14 cellular contexts compared by ENCODE assay signal in genomic region chr7:15007507-15007906, GRCh38.
DNase-seq lines count a peak whose midpoint lies in the region; ATAC-seq and TF ChIP-seq lines count a peak whose summit lies in the region.
"Had no signal": no experiment of that assay in that cellular context is flagged by ENCODE, and none has a peak within 500 bp of the region (broad histone marks: within the 10 kb centered on the region; RNA-seq: fewer than 3 reads in every experiment).

No MANE protein-coding gene starts in this region.

- DNase-seq in NCI-H748 (lab: John Stamatoyannopoulos, UW; ENCODE audit: unreplicated experiment) (peak; percentile 43), NCI-H748 treated with DMSO at 0.1 percent for 48 hours (lab: John Stamatoyannopoulos, UW) (no peak), NCI-H69 (lab: John Stamatoyannopoulos, UW) (peak; percentile 66), epithelial cell of esophagus (ENCODE audit: low read depth) (peak; percentile 46), type B pancreatic cell (ENCODE audit: extremely low spot score, unreplicated experiment) (no peak), NOMO-1 treated with DMSO at 0.1 percent for 48 hours (lab: John Stamatoyannopoulos, UW; ENCODE audit: unreplicated experiment) (no peak), T1000 (lab: John Stamatoyannopoulos, UW) (no peak)
- DNase-seq: hippocampal formation; stimulated activated naive CD8-positive, alpha-beta T cell treated with anti-CD3 and anti-CD28 coated beads, Interleukin-15, Interleukin-2, amounts not matched to agents 100 U/mL and 50 U/mL, for 24 hours; T-helper 1 cell had no signal

- TF ChIP-seq CTCF in epithelial cell of esophagus (IDR thresholded peaks at IDR 0.05; ENCODE audit: insufficient read depth, low read depth, low read length, missing control alignments) (peak; percentile 52), type B pancreatic cell (conservative IDR thresholded peaks at IDR 0.05) (peak; percentile 29)

- H3K27ac Mint-ChIP-seq in type B pancreatic cell: no peak overlapping the region
- H3K27ac Mint-ChIP-seq: activated naive CD4-positive, alpha-beta T cell treated with anti-CD3 and anti-CD28 coated beads, Interleukin-2, amount 50 U/mL, for 24 hours had no signal

- H3K4me3 ChIP-seq in epithelial cell of esophagus (ENCODE audit: low read length): no peak overlapping the region
- H3K4me3 ChIP-seq: BLaER1 treated with 17β-estradiol and CSF1 and Interleukin-3, amounts not matched to agents 10 nM and 100 nM; right atrium auricular region had no signal

- no peaks in the 10 kb centered on the region for H3K4me1 Mint-ChIP-seq in type B pancreatic cell (ENCODE audit: unreplicated experiment)
- H3K4me1 Mint-ChIP-seq: activated naive CD4-positive, alpha-beta T cell treated with anti-CD3 and anti-CD28 coated beads, Interleukin-2, amount 50 U/mL, for 24 hours had no signal

- H3K9me3 Mint-ChIP-seq in type B pancreatic cell: no peaks in the 10 kb centered on the region

- no peak overlapping the region for H3K4me3 Mint-ChIP-seq in type B pancreatic cell
- H3K4me3 Mint-ChIP-seq: activated naive CD4-positive, alpha-beta T cell treated with anti-CD3 and anti-CD28 coated beads, Interleukin-2, amount 50 U/mL, for 24 hours had no signal

- ATAC-seq in HG02981 (IDR thresholded peaks at IDR 0.05; ENCODE audit: unreplicated experiment): no peak
- ATAC-seq: stimulated activated naive CD8-positive, alpha-beta T cell treated with anti-CD3 and anti-CD28 coated beads, Interleukin-15, Interleukin-2, amounts not matched to agents 100 U/mL and 50 U/mL, for 24 hours had no signal

- no peaks in the 10 kb centered on the region for H3K27me3 Mint-ChIP-seq in type B pancreatic cell
- H3K27me3 Mint-ChIP-seq: activated naive CD4-positive, alpha-beta T cell treated with anti-CD3 and anti-CD28 coated beads, Interleukin-2, amount 50 U/mL, for 24 hours had no signal

- H3K36me3 Mint-ChIP-seq in type B pancreatic cell: no peaks in the 10 kb centered on the region
- H3K36me3 Mint-ChIP-seq: activated naive CD4-positive, alpha-beta T cell treated with anti-CD3 and anti-CD28 coated beads, Interleukin-2, amount 50 U/mL, for 24 hours had no signal

Comparison
In these comparisons a context has a peak if more than half of its experiments do, and no peak if none do; other contexts are left out.
1. DNase-seq: peak in NCI-H748 (single experiment), NCI-H69 (single experiment) and epithelial cell of esophagus (single experiment); none in NCI-H748 treated with DMSO at 0.1 percent for 48 hours (single experiment), type B pancreatic cell (single experiment), NOMO-1 treated with DMSO at 0.1 percent for 48 hours (single experiment) and T1000 (single experiment).